Comparison of ENCODE assay signal across 18 cellular contexts in the genomic region with DNA sequence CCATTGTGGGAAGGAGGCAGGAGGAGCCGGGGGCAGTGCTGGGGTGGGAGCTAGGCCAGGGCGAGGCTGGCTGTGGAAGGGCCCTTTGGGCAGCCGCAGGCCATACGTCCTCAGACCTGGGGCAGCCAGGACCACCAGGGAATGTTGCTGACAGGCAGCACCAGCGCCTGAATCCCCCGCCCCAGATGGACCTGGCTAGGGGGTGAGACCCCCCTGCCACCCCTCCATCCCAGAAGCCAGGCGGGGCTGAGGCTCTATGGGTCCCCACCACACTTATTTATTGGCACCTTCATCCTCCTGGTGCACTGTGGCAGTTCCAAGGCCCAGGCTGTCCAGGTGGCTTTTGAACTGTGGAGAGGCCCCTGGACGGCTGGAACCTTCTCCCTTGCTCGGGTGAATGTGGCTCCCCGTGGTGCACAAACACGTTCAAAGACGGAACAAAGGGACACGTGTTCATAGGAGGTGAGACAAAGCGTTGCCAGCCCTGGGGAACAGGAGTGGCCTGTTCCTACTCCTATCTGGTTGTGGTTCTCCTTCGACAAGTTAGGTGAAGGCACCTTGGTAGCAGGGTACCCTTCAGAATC. TPM values are rescaled to one million over a fixed set of nuclear protein-coding genes. Genes with fewer than 3 reads are reported as not detected.
DNase-seq lines count a peak whose midpoint lies in the region; ATAC-seq and TF ChIP-seq lines count a peak whose summit lies in the region.
"Had no signal": no experiment of that assay in that cellular context is flagged by ENCODE, and none has a peak within 500 bp of the region (broad histone marks: within the 10 kb centered on the region; RNA-seq: fewer than 3 reads in every experiment).

No MANE protein-coding gene starts in this region.

- intact Hi-C loops in esophagus muscularis mucosa (cut with DNase I), result no loop called here

- ATAC-seq in GM18519 (IDR thresholded peaks at IDR 0.05; ENCODE audit: low FRiP score, unreplicated experiment), result no peak
- ATAC-seq in HG02588 (IDR thresholded peaks at IDR 0.05; ENCODE audit: unreplicated experiment), result no peak
- ATAC-seq: foreskin keratinocyte; naive thymus-derived CD4-positive, alpha-beta T cell had no signal

- peak overlapping the region; percentile 91 to 97 (median 95) for H3K27ac ChIP-seq in esophagus muscularis mucosa (replicated peaks in 1 of 4)
- H3K27ac ChIP-seq in skeletal muscle tissue (ENCODE audit: low read depth, low read length), result peak overlapping the region; percentile 100
- H3K27ac ChIP-seq: foreskin keratinocyte had no signal

- peak overlapping the region; percentile 89 to 91 (median 91) for H3K9ac ChIP-seq in skeletal muscle tissue (ENCODE audit: low read depth in 1 of 3, low read length in 3 of 3)

- peaks cover 51 to 83% (median 75%) of the 10 kb centered on the region in 4 donors for H3K4me1 ChIP-seq in esophagus muscularis mucosa
- H3K4me1 ChIP-seq in skeletal muscle tissue (ENCODE audit: control insufficient read depth in 3 of 3, insufficient read depth in 3 of 3, low read length in 3 of 3), result peaks cover 44 to 62% (median 56%) of the 10 kb centered on the region in 3 donors

- no peak for TF ChIP-seq POLR2A in esophagus muscularis mucosa (IDR thresholded peaks at IDR 0.05; ENCODE audit: low read depth)

- H3K4me3 ChIP-seq in esophagus muscularis mucosa (no peak overlapping the region), skeletal muscle tissue (ENCODE audit: low read length in 3 of 3) (no peak overlapping the region)
- H3K4me3 ChIP-seq: Peyer's patch, prostate gland had no signal

- TF ChIP-seq CTCF in esophagus muscularis mucosa (IDR thresholded peaks at IDR 0.05), result no peak

- no peak for TF ChIP-seq EP300 in esophagus muscularis mucosa (IDR thresholded peaks at IDR 0.05)

- WGBS in esophagus muscularis mucosa, result 89% methylated on average over 13 of the region's 15 CpGs

- no peaks in the 10 kb centered on the region for H3K36me3 ChIP-seq in esophagus muscularis mucosa
- H3K36me3 ChIP-seq in skeletal muscle tissue (ENCODE audit: control insufficient read depth in 3 of 3, insufficient read depth in 3 of 3, low read length in 3 of 3), result no peaks in the 10 kb centered on the region
- H3K36me3 ChIP-seq: Peyer's patch, prostate gland had no signal

- H3K27me3 ChIP-seq in esophagus muscularis mucosa (no peaks in the 10 kb centered on the region), skeletal muscle tissue (ENCODE audit: control insufficient read depth in 3 of 3, insufficient read depth in 3 of 3, low read length in 3 of 3) (no peaks in the 10 kb centered on the region)
- H3K27me3 ChIP-seq: foreskin keratinocyte, Peyer's patch had no signal

- H3K9me3 ChIP-seq in esophagus muscularis mucosa, result no peaks in the 10 kb centered on the region
- H3K9me3 ChIP-seq in skeletal muscle tissue (ENCODE audit: control insufficient read depth in 3 of 3, low read length in 3 of 3), result no peaks in the 10 kb centered on the region
- H3K9me3 ChIP-seq: Peyer's patch, prostate gland had no signal

- peak; percentile 46 for DNase-seq in COLO668 (lab: John Stamatoyannopoulos, UW; ENCODE audit: unreplicated experiment)
- peak; percentile 44 for DNase-seq in NCI-H345 treated with DMSO at 0.1 percent for 48 hours (lab: John Stamatoyannopoulos, UW; ENCODE audit: unreplicated experiment)
- DNase-seq in esophagus muscularis mucosa (ENCODE audit: extremely low spot score), result no peak
- DNase-seq in NCI-H187 (lab: John Stamatoyannopoulos, UW), result no peak
- DNase-seq: activated CD4-positive, alpha-beta T cell treated with anti-CD3 and anti-CD28 coated beads, Interleukin-2, amount 50 U/mL, for 4 hours; activated T-cell treated with anti-CD3 and anti-CD28 coated beads, Interleukin-2, amount 50 U/mL, for 48 hours; foreskin keratinocyte; Kasumi-1; naive thymus-derived CD4-positive, alpha-beta T cell; NCI-H2081; Peyer's patch; SW 1271 had no signal

RNA-seq across cellular contexts. Expression of gene RAMP1, which starts 35.1 kb away (rescaled TPM):
- total RNA-seq in esophagus muscularis mucosa (100 to 1,000 TPM; 172 to 287 (median 231) TPM), skeletal muscle tissue (31.8 TPM)
- total RNA-seq: H4, lung microvascular endothelial cell had no signal

Comparison
In these comparisons a context has a peak if more than half of its experiments do, and no peak if none do; other contexts are left out.
1. DNase-seq: peak in COLO668 (single experiment) and NCI-H345 treated with DMSO at 0.1 percent for 48 hours (single experiment); none in esophagus muscularis mucosa (single experiment) and NCI-H187 (0 of 2).